Comparison of ENCODE assay signal across 8 cellular contexts in the genomic region with DNA sequence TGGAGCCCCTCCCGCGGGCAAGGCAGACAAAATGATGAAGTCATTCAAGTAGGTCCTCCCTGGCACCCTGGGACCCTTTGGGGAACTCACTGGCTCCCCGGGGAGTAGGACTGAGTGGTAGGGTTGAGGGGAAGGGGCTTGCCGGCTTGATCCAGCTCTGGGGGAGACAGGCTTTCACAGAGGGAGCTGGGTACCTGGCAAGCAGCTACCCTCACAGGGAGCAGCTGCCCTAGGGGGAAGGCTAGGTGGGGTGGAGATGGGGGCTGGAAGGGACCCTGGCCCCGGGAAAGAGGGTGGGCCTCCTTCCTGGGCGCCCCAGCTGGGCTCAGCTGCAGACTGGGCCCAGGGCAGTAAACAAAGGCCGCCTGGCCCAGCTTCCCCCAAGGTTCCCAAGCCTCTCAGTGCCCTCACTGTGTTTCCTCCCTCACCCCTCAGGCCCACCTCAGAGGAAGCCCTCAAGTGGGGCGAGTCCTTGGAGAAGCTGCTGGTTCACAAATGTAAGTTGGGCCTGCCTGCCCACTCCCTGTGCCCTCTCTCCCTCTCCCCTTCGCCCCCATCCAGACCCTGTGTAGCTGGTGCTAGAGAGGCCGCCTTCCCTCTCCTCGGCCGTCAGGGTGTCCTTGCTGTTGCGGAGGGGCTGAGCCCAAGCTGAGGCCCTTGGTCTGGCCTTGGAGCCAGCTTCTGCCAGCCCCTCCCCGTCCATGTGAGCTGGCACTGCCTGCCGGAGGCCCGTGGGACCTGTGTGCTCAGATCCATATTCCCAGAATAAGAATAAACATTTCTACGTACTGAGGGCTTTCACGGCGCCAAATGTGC.
DNase-seq lines count a peak whose midpoint lies in the region; ATAC-seq, FAIRE-seq and TF ChIP-seq lines count a peak whose summit lies in the region.

No MANE protein-coding gene starts in this region.

- peaks cover 4% of the 10 kb centered on the region for H3K79me1 ChIP-seq in mesenchymal stem cell (replicated peaks; ENCODE audit: low read length, poor library complexity, severe bottlenecking)

- peak overlapping the region; percentile 79 for H3K27ac ChIP-seq in Panc1 (ENCODE audit: low read length)
- peak overlapping the region; percentile 90 for H3K27ac ChIP-seq in endothelial cell of umbilical vein (ENCODE audit: insufficient read depth, low read depth, low read length)
- peak overlapping the region; percentile 78 for H3K27ac ChIP-seq in mesenchymal stem cell (ENCODE audit: low read length, poor library complexity, severe bottlenecking)
- H3K27ac ChIP-seq in suprapubic skin: peak overlapping the region; percentile 0

- peak overlapping the region; percentile 10 for H4K8ac ChIP-seq in mesenchymal stem cell (ENCODE audit: low read length)

- no peak for DNase-seq in Panc1 (ENCODE audit: low read depth, low spot score)
- no peak for DNase-seq in endothelial cell of umbilical vein (ENCODE audit: low read depth, low spot score)
- peak; percentile 26 for DNase-seq in mesenchymal stem cell
- DNase-seq in suprapubic skin (ENCODE audit: low spot score in 2 of 2): no peak
- DNase-seq in SW480 (ENCODE audit: low spot score): no peak
- no peak for DNase-seq in NCI-H446 treated with DMSO at 0.1 percent for 48 hours (lab: John Stamatoyannopoulos, UW)

- H2AK5ac ChIP-seq in mesenchymal stem cell (ENCODE audit: low read length, severe bottlenecking): peak overlapping the region; percentile 38

- TF ChIP-seq EP300 in suprapubic skin (IDR thresholded peaks at IDR 0.05): no peak

- intact Hi-C loops in Panc1 (cut with micrococcal nuclease; ENCODE audit: unreplicated experiment) (no loop called here), endothelial cell of umbilical vein (cut with micrococcal nuclease) (loop anchor here (1.0 kb wide), 1 partner anchor 26 kb away; no protein-coding TSS in a partner anchor)

- H3K14ac ChIP-seq in mesenchymal stem cell (ENCODE audit: low read length in 2 of 2): peak overlapping the region in 1 of 2 experiments; percentile 94

- H3K79me2 ChIP-seq in endothelial cell of umbilical vein (ENCODE audit: control insufficient read depth, insufficient read depth, low read length): peaks cover 52% of the 10 kb centered on the region

- H3K36me3 ChIP-seq in Panc1 (ENCODE audit: control insufficient read depth, insufficient read depth, low read length) (no peaks in the 10 kb centered on the region), endothelial cell of umbilical vein (ENCODE audit: control insufficient read depth in 2 of 2, extremely low read depth in 1 of 2, insufficient read depth in 2 of 2, low read length in 2 of 2) (peaks cover 29 to 33% of the 10 kb centered on the region in 2 experiments), mesenchymal stem cell (ENCODE audit: control insufficient read depth in 1 of 2, insufficient read depth in 2 of 2, low read depth in 1 of 2, low read length in 2 of 2) (peaks cover 33 to 48% of the 10 kb centered on the region in 2 experiments), suprapubic skin (peaks cover 28% of the 10 kb centered on the region)

- no peaks in the 10 kb centered on the region for H3K27me3 ChIP-seq in Panc1 (ENCODE audit: control insufficient read depth, insufficient read depth, low read length)
- no peaks in the 10 kb centered on the region for H3K27me3 ChIP-seq in endothelial cell of umbilical vein (ENCODE audit: control insufficient read depth in 2 of 2, insufficient read depth in 2 of 2, low read length in 2 of 2)
- no peaks in the 10 kb centered on the region for H3K27me3 ChIP-seq in mesenchymal stem cell (ENCODE audit: control insufficient read depth in 1 of 2, insufficient read depth in 1 of 2, low read length in 2 of 2)
- no peaks in the 10 kb centered on the region for H3K27me3 ChIP-seq in suprapubic skin

- no peaks in the 10 kb centered on the region for H4K20me1 ChIP-seq in endothelial cell of umbilical vein (replicated peaks; ENCODE audit: control insufficient read depth, extremely low read depth, insufficient read depth, low read length)

- CTCF ChIA-PET in Panc1 (lab: Charles Lee): interaction anchor here (0.6 to 6.9 kb wide), 2 partner anchors 62 to 63 kb away, joined by 3 to 65 read pairs; no protein-coding TSS in a partner anchor
- CTCF ChIA-PET in endothelial cell of umbilical vein (lab: Charles Lee): interaction anchor here (0.8 to 18.1 kb wide), 9 partner anchors 15 to 185 kb away, joined by 4 to 1173 read pairs (median 7); a partner anchor contains a TSS

- ATAC-seq in Panc1 (no peak), GM18498 (IDR thresholded peaks at IDR 0.05; ENCODE audit: unreplicated experiment) (no peak), HG02973 (IDR thresholded peaks at IDR 0.05; ENCODE audit: unreplicated experiment) (no peak)

- H3K4ac ChIP-seq in mesenchymal stem cell (ENCODE audit: low read depth in 1 of 2, low read length in 2 of 2): peak overlapping the region in 1 of 2 experiments; percentile 88

- H3K23ac ChIP-seq in mesenchymal stem cell (ENCODE audit: low read length in 2 of 2): peak overlapping the region in 1 of 2 experiments; percentile 65

- H3K9ac ChIP-seq in endothelial cell of umbilical vein (replicated peaks; ENCODE audit: extremely low read depth, insufficient read depth, low read length) (peak overlapping the region; percentile 95), mesenchymal stem cell (ENCODE audit: low read length) (peak overlapping the region; percentile 93)

- peak overlapping the region; percentile 29 for H2BK15ac ChIP-seq in mesenchymal stem cell (ENCODE audit: low read depth, poor library complexity, severe bottlenecking)

- TF ChIP-seq CTCF in Panc1 (IDR thresholded peaks at IDR 0.05): no peak
- TF ChIP-seq CTCF in endothelial cell of umbilical vein (IDR thresholded peaks at IDR 0.05; ENCODE audit: extremely low read depth in 1 of 2, insufficient read depth in 1 of 2, low read depth in 1 of 2, low read length in 2 of 2): no peak
- TF ChIP-seq CTCF in suprapubic skin (IDR thresholded peaks at IDR 0.05): no peak

- H3K9me3 ChIP-seq in Panc1 (ENCODE audit: control insufficient read depth, insufficient read depth, low read depth, low read length) (no peaks in the 10 kb centered on the region), endothelial cell of umbilical vein (replicated peaks; ENCODE audit: control insufficient read depth, insufficient read depth, low read length) (no peaks in the 10 kb centered on the region), mesenchymal stem cell (ENCODE audit: control insufficient read depth, low read length) (no peaks in the 10 kb centered on the region), suprapubic skin (no peaks in the 10 kb centered on the region)

- peak overlapping the region; percentile 50 to 55 for H3K4me3 ChIP-seq in Panc1 (ENCODE audit: low read depth in 2 of 2, low read length in 2 of 2)
- H3K4me3 ChIP-seq in endothelial cell of umbilical vein (replicated peaks in 1 of 3; ENCODE audit: insufficient read depth in 1 of 3, low read depth in 1 of 3, low read length in 3 of 3): peak overlapping the region; percentile 72 to 93 (median 85)
- H3K4me3 ChIP-seq in mesenchymal stem cell (ENCODE audit: insufficient read depth in 1 of 2, low read depth in 1 of 2, low read length in 2 of 2): peak overlapping the region; percentile 69 to 87
- H3K4me3 ChIP-seq in suprapubic skin: peak overlapping the region; percentile 42

- WGBS in mesenchymal stem cell: 36% methylated on average over 19 of the region's 19 CpGs
- 24% methylated on average over 6 of the region's 19 CpGs for WGBS in suprapubic skin

- peak overlapping the region; percentile 70 for H4K91ac ChIP-seq in mesenchymal stem cell (ENCODE audit: low read length)

- H2BK12ac ChIP-seq in mesenchymal stem cell (ENCODE audit: low read length in 2 of 2): peak overlapping the region in 1 of 2 experiments; percentile 61

- TF ChIP-seq POLR2A in endothelial cell of umbilical vein (IDR thresholded peaks at IDR 0.05; ENCODE audit: low read depth, low read length): no peak
- no peak for TF ChIP-seq POLR2A in suprapubic skin (IDR thresholded peaks at IDR 0.05)

- FAIRE-seq in endothelial cell of umbilical vein (lab: Jason Lieb, UNC): peak; percentile 43

- H3K18ac ChIP-seq in mesenchymal stem cell (ENCODE audit: low read depth in 1 of 2, low read length in 2 of 2): peak overlapping the region; percentile 78 to 92

- H3K9me1 ChIP-seq in endothelial cell of umbilical vein (replicated peaks; ENCODE audit: control insufficient read depth, extremely low read depth, insufficient read depth, low read length): no peaks in the 10 kb centered on the region

- H2BK120ac ChIP-seq in mesenchymal stem cell (ENCODE audit: low read depth, low read length): no peak overlapping the region

- peak overlapping the region; percentile 63 for H3K4me2 ChIP-seq in endothelial cell of umbilical vein (ENCODE audit: insufficient read depth, low read length)
- H3K4me2 ChIP-seq in mesenchymal stem cell (ENCODE audit: low read length, poor library complexity, severe bottlenecking): peak overlapping the region; percentile 61

- peak overlapping the region; percentile 48 for H2BK5ac ChIP-seq in mesenchymal stem cell (ENCODE audit: low read depth, low read length, poor library complexity, severe bottlenecking)

- in situ Hi-C loops in Panc1 (cut with HindIII; ENCODE audit: low pct_unique_long_range_greater_than_20kb, low sequenced_read_pairs): no loop called here

- dilution Hi-C loops in endothelial cell of umbilical vein (cut with MboI; ENCODE audit: extremely low pct_ligation_motif_present, low sequenced_read_pairs): loop anchor here (10.0 kb wide), 1 partner anchor 60 kb away; no protein-coding TSS in a partner anchor

- POLR2A ChIA-PET in Panc1 (lab: Charles Lee) (no interaction called here), endothelial cell of umbilical vein (lab: Charles Lee) (interaction anchor here (1.2 to 4.4 kb wide), 12 partner anchors 8 to 139 kb away, joined by 3 to 71 read pairs (median 6); no protein-coding TSS in a partner anchor)

- H2AFZ ChIP-seq in endothelial cell of umbilical vein (ENCODE audit: low read depth, low read length) (no peak overlapping the region), mesenchymal stem cell (ENCODE audit: low read depth, low read length) (peak overlapping the region; percentile 14)

- BruUV-seq in Panc1 (replicated peaks; lab: Mats Ljungman, UMichigan) (no TSS peak), endothelial cell of umbilical vein (replicated peaks; lab: Mats Ljungman, UMichigan) (no TSS peak)

- H3K4me1 ChIP-seq in Panc1 (ENCODE audit: control insufficient read depth, insufficient read depth, low read length) (peaks cover 5% of the 10 kb centered on the region), endothelial cell of umbilical vein (ENCODE audit: control insufficient read depth, extremely low read depth, insufficient read depth, low read length) (peaks cover 71% of the 10 kb centered on the region), mesenchymal stem cell (ENCODE audit: control insufficient read depth, insufficient read depth, low read depth, low read length) (peaks cover 43% of the 10 kb centered on the region), suprapubic skin (peaks cover 48% of the 10 kb centered on the region)

TF ChIP-seq in endothelial cell of umbilical vein, 7 proteins besides CTCF, POLR2A, EP300 and RAD21 (continues in another document):
- TF ChIP-seq JUN (IDR thresholded peaks at IDR 0.05; ENCODE audit: borderline replicate concordance, insufficient read depth, insufficient read length, low read depth) (no peak), GATA2 (IDR thresholded peaks at IDR 0.05; ENCODE audit: insufficient read depth, insufficient read length, low read depth, low read length) (no peak), MYC (IDR thresholded peaks at IDR 0.05; ENCODE audit: low read depth, low read length) (no peak)

Comparison
In these comparisons a context has a peak if more than half of its experiments do, and no peak if none do; other contexts are left out.
1. H3K27ac ChIP-seq: peak in every context shown above with its lines; median percentile 90 in endothelial cell of umbilical vein; 79 in Panc1; 78 in mesenchymal stem cell; 0 in suprapubic skin.